In the genomic region with DNA sequence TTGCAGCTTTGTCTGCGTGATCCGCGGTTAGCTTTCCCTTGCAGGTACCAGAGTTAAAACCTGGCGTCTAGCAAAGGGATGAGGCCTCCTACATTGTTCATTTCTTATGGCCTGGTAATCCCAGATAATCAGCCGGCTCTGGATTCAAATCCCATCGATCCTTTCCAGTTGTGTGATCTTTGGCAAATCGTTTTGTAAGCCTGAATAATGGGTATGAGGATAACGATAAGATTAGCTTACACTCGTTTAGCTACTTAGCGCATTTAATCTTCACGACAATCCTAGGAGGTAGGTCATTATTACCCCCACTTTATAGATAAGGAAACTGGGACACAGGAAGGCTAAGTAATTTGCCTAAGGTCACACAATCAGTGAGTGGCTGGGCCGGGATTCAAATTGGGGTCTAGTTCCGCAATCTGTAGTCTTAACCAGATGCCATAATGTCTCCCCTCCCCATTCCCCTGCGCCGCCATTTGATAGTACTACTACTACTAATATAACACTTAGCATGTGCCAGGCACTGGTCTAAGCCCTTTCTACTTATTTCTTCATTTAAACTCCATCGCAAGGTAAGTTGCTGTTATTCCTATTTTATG, we compare ENCODE assay signal across 7 cellular contexts. TPM values are rescaled to one million over a fixed set of nuclear protein-coding genes. Genes with fewer than 3 reads are reported as not detected.
A peak's percentile ranks its signal among the peaks of the same experiment; 100 is the strongest.
DNase-seq lines count a peak whose midpoint lies in the region; ATAC-seq, FAIRE-seq and TF ChIP-seq lines count a peak whose summit lies in the region.

No MANE protein-coding gene starts in this region.

- H3K27ac ChIP-seq in GM23248 = 0 out of 2 replicates have a peak overlapping the region, but pooled peaks have one; percentile 58
- H3K27ac ChIP-seq in epithelial cell of prostate = peak overlapping the region; percentile 69

- H3F3A ChIP-seq in GM23248 (ENCODE audit: insufficient read depth) = 0 out of 2 replicates have a peak, but pooled peaks cover 6% of the 10 kb centered on the region

- no peaks in the 10 kb centered on the region for H3K36me3 ChIP-seq in GM23248 (ENCODE audit: low read depth)

- H3K79me2 ChIP-seq in GM23248 (ENCODE audit: insufficient read depth) = peaks cover 46% of the 10 kb centered on the region

- H3K9me2 ChIP-seq in GM23248 (ENCODE audit: insufficient read depth) = no peaks in the 10 kb centered on the region

- H2AFZ ChIP-seq in GM23248 = peak overlapping the region; percentile 91

- no peak for FAIRE-seq in HTR-8/SVneo (lab: Jason Lieb, UNC)

- 45 to 46% methylated on average over 16 of the region's 16 CpGs for WGBS in GM23248 (ENCODE audit: low coverage in 1 of 2, low lambda C conversion rate in 2 of 2, missing lambda C conversion rate in 2 of 2), 2 experiments

- TF ChIP-seq CTCF in retinal pigment epithelial cell (conservative IDR thresholded peaks at IDR 0.05; ENCODE audit: low read depth, low read length) = no peak

- H3K4me1 ChIP-seq in GM23248 (ENCODE audit: insufficient read depth) = peaks cover 23% of the 10 kb centered on the region; the same call in 1 of the 2 replicates

- ATAC-seq in left lobe of liver = no peak

- H3K4me3 ChIP-seq in GM23248 (peak overlapping the region; percentile 91), retinal pigment epithelial cell (ENCODE audit: low read length) (peak overlapping the region; percentile 63)

- DNase-seq in GM23248 = no peak
- DNase-seq in OCI-M1 (lab: John Stamatoyannopoulos, UW) = peak; percentile 29
- no peak for DNase-seq in epithelial cell of prostate (ENCODE audit: low read depth, low spot score)
- DNase-seq in retinal pigment epithelial cell (ENCODE audit: low read depth) = no peak
- DNase-seq in HTR-8/SVneo (ENCODE audit: insufficient read length, low spot score) = no peak
- DNase-seq in left lobe of liver (ENCODE audit: low spot score) = no peak
- no peak for DNase-seq in NCI-H524 treated with DMSO at 0.1 percent for 48 hours (lab: John Stamatoyannopoulos, UW)

- H3K4me2 ChIP-seq in GM23248 (ENCODE audit: unreplicated experiment) = peak overlapping the region; percentile 86

- H4K20me1 ChIP-seq in GM23248 (ENCODE audit: insufficient read depth) = no peaks in the 10 kb centered on the region

- H3K9ac ChIP-seq in GM23248 = peak overlapping the region; percentile 91

- H3K27me3 ChIP-seq in GM23248 (replicated peaks; ENCODE audit: insufficient read depth) = no peaks in the 10 kb centered on the region

- H3K9me3 ChIP-seq in GM23248 (ENCODE audit: low read depth) = no peaks in the 10 kb centered on the region

- in situ Hi-C loops in GM23248 (cut with MboI) = no loop called here

RNA-seq across cellular contexts. Expression of gene UBA1, which starts 1.7 kb away (rescaled TPM):
- total RNA-seq in GM23248 (2014; rRNA removed; shearing (Covaris generic)) = 264 and 266 TPM in 2 replicates
- polyA plus RNA-seq in GM23248 (2016; fragmentation: Nextera tagmentation; extraction: Ambion mirVana) = 141 and 146 TPM in 2 replicates
- total RNA-seq in left lobe of liver = 87.2 TPM

RNA-seq across cellular contexts. Expression of gene CDK16, which starts 26.6 kb away (rescaled TPM):
- total RNA-seq in GM23248 (2014; rRNA removed; shearing (Covaris generic)) = 89.5 and 97.8 TPM in 2 replicates
- polyA plus RNA-seq in GM23248 (2016; fragmentation: Nextera tagmentation; extraction: Ambion mirVana) = 103 and 105 TPM in 2 replicates
- 21.7 TPM for total RNA-seq in left lobe of liver

RNA-seq across cellular contexts. Expression of gene USP11, which starts 40.9 kb away (rescaled TPM):
- total RNA-seq in GM23248 (2014; rRNA removed; shearing (Covaris generic)) = 30.2 and 36.6 TPM in 2 replicates
- 61.4 and 61.5 TPM in 2 replicates for polyA plus RNA-seq in GM23248 (2016; fragmentation: Nextera tagmentation; extraction: Ambion mirVana)
- total RNA-seq in left lobe of liver = 10.2 TPM

RNA-seq across cellular contexts. Expression of gene RBM10, which starts 46.9 kb away (rescaled TPM):
- 40.1 and 40.5 TPM in 2 replicates for total RNA-seq in GM23248 (2014; rRNA removed; shearing (Covaris generic))
- 28.4 and 30.6 TPM in 2 replicates for polyA plus RNA-seq in GM23248 (2016; fragmentation: Nextera tagmentation; extraction: Ambion mirVana)
- 15.0 TPM for total RNA-seq in left lobe of liver

RNA-seq across cellular contexts. Expression of gene NDUFB11, which starts 47.4 kb away (rescaled TPM):
- 41.7 and 45.7 TPM in 2 replicates for total RNA-seq in GM23248 (2014; rRNA removed; shearing (Covaris generic))
- 123 and 125 TPM in 2 replicates for polyA plus RNA-seq in GM23248 (2016; fragmentation: Nextera tagmentation; extraction: Ambion mirVana)
- 67.1 TPM for total RNA-seq in left lobe of liver
